ENCODE assay signal across 9 cellular contexts in the genomic region with DNA sequence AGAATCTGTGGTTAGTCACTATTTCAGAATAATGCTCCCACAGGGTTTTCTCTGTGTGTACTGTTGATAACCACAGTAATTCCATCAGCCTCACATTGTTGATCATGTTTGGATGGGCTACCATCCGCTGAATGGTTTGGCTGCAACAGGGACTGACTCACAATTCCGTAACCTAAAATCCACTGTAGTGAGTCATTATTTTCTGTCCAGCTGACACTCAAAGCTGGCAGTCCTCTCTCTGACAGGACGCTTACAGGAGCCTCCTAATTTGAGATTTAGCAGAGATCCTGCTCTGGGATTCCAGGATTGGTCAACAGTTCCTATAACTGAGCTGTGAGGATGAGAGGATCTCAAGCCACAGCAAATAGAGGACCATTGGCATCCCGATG. TPM values are rescaled to one million over a fixed set of nuclear protein-coding genes. Genes with fewer than 3 reads are reported as not detected.
DNase-seq lines count a peak whose midpoint lies in the region; ATAC-seq and TF ChIP-seq lines count a peak whose summit lies in the region.
"Had no signal": no experiment of that assay in that cellular context is flagged by ENCODE, and none has a peak within 500 bp of the region (broad histone marks: within the 10 kb centered on the region; RNA-seq: fewer than 3 reads in every experiment).

No MANE protein-coding gene starts in this region.

- no peak for TF ChIP-seq CTCF in foreskin keratinocyte (conservative IDR thresholded peaks at IDR 0.05)

- peak overlapping the region; percentile 13 for H3K27ac ChIP-seq in foreskin keratinocyte

- H3K36me3 Mint-ChIP-seq in activated naive CD4-positive, alpha-beta T cell treated with anti-CD3 and anti-CD28 coated beads, Interleukin-2, amount 50 U/mL, for 72 hours, result no peaks in the 10 kb centered on the region

- no peaks in the 10 kb centered on the region for H3K9me3 Mint-ChIP-seq in activated naive CD4-positive, alpha-beta T cell treated with anti-CD3 and anti-CD28 coated beads, Interleukin-2, amount 50 U/mL, for 72 hours
- H3K9me3 Mint-ChIP-seq: activated B cell treated with CpG ODN at 0.5 μM for 24 hours had no signal

- ATAC-seq in foreskin keratinocyte, result peak; percentile 95
- no peak for ATAC-seq in activated naive CD4-positive, alpha-beta T cell treated with anti-CD3 and anti-CD28 coated beads, Interleukin-2, amount 50 U/mL, for 72 hours
- no peak for ATAC-seq in HG02759 (IDR thresholded peaks at IDR 0.05; ENCODE audit: unreplicated experiment)
- no peak for ATAC-seq in GM21786 (IDR thresholded peaks at IDR 0.05; ENCODE audit: unreplicated experiment)

- peaks cover 14% of the 10 kb centered on the region for H3K4me1 ChIP-seq in foreskin keratinocyte

- DNase-seq in ELF-1 (ENCODE audit: low read depth, low spot score), result peak; percentile 51
- DNase-seq in T1000 (lab: John Stamatoyannopoulos, UW), result peak; percentile 59
- DNase-seq in foreskin keratinocyte, result peak; percentile 99
- peak; percentile 50 for DNase-seq in pulmonary artery endothelial cell (ENCODE audit: low read depth, low spot score)
- no peak for DNase-seq in NCI-H2081 treated with DMSO at 0.1 percent for 48 hours (lab: John Stamatoyannopoulos, UW)
- no peak for DNase-seq in activated naive CD4-positive, alpha-beta T cell treated with anti-CD3 and anti-CD28 coated beads, Interleukin-2, amount 50 U/mL, for 72 hours (ENCODE audit: low spot score in 2 of 2)
- DNase-seq: activated B cell treated with CpG ODN at 0.5 μM for 24 hours had no signal

- H3K27me3 ChIP-seq in foreskin keratinocyte, result no peaks in the 10 kb centered on the region

- no peak overlapping the region for H3K27ac Mint-ChIP-seq in activated naive CD4-positive, alpha-beta T cell treated with anti-CD3 and anti-CD28 coated beads, Interleukin-2, amount 50 U/mL, for 72 hours
- H3K27ac Mint-ChIP-seq: activated B cell treated with CpG ODN at 0.5 μM for 24 hours had no signal

RNA-seq across cellular contexts. Expression of a gene that starts 32.7 kb away (rescaled TPM):
- total RNA-seq in foreskin keratinocyte, result 0.58 and 0.60 TPM in 2 replicates
- polyA plus RNA-seq in foreskin keratinocyte, result 0.12 TPM in 2 replicates
- total RNA-seq in pulmonary artery endothelial cell, result not detected in 2 replicates
- total RNA-seq in activated naive CD4-positive, alpha-beta T cell treated with anti-CD3 and anti-CD28 coated beads, Interleukin-2, amount 50 U/mL, for 72 hours, result under 1 TPM in 1 of 2 donors, not detected in 1; 0.08 TPM
- total RNA-seq: activated B cell treated with CpG ODN at 0.5 μM for 24 hours had no signal

Comparison
In these comparisons a context has a peak if more than half of its experiments do, and no peak if none do; other contexts are left out.
1. DNase-seq: peak in ELF-1 (single experiment), T1000 (single experiment), foreskin keratinocyte (2 of 2) and pulmonary artery endothelial cell (single experiment); none in NCI-H2081 treated with DMSO at 0.1 percent for 48 hours (single experiment) and activated naive CD4-positive, alpha-beta T cell treated with anti-CD3 and anti-CD28 coated beads, Interleukin-2, amount 50 U/mL, for 72 hours (0 of 2).